In the genomic region with DNA sequence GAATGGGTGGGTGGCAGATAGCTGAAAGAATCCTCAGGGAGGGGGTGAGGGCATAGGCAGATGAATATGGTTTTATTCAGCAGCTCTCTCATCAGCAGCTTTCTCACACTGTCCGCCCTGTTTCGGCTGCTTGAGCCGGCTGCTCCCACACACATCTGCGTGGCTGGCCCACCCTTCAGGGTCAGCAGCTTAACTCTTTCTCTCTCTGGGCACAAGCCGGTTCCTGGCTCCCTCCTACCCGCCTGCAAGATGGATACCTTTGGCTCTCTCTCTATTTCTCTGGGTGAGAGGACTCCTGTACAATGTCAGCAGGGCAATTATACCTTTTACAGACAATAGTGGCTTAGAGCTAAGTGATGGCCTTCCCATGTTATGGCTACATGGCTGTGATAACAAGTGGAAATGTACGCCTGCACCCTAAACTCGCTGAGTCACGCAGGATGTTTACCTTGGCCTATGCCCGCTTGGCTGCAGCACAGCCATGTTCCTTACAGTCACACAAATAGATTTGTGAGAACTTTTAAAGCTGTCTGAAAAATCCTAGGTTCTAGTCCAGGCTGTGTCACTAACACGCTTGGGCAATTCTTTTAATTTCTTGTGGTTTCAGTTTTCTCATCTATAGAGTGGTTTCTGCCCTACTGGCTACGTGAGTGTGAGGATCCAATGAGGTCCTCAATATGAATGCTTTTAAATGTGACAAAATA, we compare ENCODE assay signal across 1 cellular context.
TF ChIP-seq lines count a peak whose summit lies in the region.

No MANE protein-coding gene starts in this region.

TF ChIP-seq in K562, 482 proteins besides CTCF, POLR2A, EP300 and RAD21 (continued from another document):
- TF ChIP-seq, protein P1, sequence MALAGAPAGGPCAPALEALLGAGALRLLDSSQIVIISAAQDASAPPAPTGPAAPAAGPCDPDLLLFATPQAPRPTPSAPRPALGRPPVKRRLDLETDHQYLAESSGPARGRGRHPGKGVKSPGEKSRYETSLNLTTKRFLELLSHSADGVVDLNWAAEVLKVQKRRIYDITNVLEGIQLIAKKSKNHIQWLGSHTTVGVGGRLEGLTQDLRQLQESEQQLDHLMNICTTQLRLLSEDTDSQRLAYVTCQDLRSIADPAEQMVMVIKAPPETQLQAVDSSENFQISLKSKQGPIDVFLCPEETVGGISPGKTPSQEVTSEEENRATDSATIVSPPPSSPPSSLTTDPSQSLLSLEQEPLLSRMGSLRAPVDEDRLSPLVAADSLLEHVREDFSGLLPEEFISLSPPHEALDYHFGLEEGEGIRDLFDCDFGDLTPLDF (CRISPR knock-in tag; IDR thresholded peaks at IDR 0.05): no peak
- TF ChIP-seq MAFF (IDR thresholded peaks at IDR 0.05; ENCODE audit: low read length): peak; percentile 77
- peak; percentile 93 for TF ChIP-seq MAFG (tag; conservative IDR thresholded peaks at IDR 0.05)
- no peak for TF ChIP-seq NKRF (IDR thresholded peaks at IDR 0.05; ENCODE audit: borderline replicate concordance)
- peak; percentile 93 for TF ChIP-seq ZNF311 (CRISPR knock-in tag; IDR thresholded peaks at IDR 0.05)
- TF ChIP-seq KDM5B (IDR thresholded peaks at IDR 0.05; ENCODE audit: insufficient replicate concordance, low read depth, low read length): no peak
- TF ChIP-seq, protein P2, sequence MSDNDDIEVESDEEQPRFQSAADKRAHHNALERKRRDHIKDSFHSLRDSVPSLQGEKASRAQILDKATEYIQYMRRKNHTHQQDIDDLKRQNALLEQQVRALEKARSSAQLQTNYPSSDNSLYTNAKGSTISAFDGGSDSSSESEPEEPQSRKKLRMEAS (CRISPR knock-in tag; IDR thresholded peaks at IDR 0.05): no peak
- TF ChIP-seq MTF1 (CRISPR knock-in tag; IDR thresholded peaks at IDR 0.05; ENCODE audit: borderline replicate concordance): no peak
- no peak for TF ChIP-seq TAF1 (IDR thresholded peaks at IDR 0.05; ENCODE audit: control insufficient read depth, extremely low read depth, insufficient read depth, low read length, severe bottlenecking)
- TF ChIP-seq MTA1 (IDR thresholded peaks at IDR 0.05; ENCODE audit: borderline replicate concordance): no peak
- TF ChIP-seq ATF1 (CRISPR knock-in tag; IDR thresholded peaks at IDR 0.05): no peak
- peak; percentile 47; the same call in 1 of the 2 replicates for TF ChIP-seq ATF1 (tag; IDR thresholded peaks at IDR 0.05)
- peak; percentile 85; the same call in 1 of the 2 replicates for TF ChIP-seq ERF (CRISPR knock-in tag; IDR thresholded peaks at IDR 0.05)
- TF ChIP-seq NFXL1 (CRISPR knock-in tag; IDR thresholded peaks at IDR 0.05): peak; percentile 95
- peak; percentile 81 for TF ChIP-seq PTRF (tag; IDR thresholded peaks at IDR 0.05)
- peak; percentile 38; the same call in 1 of the 2 replicates for TF ChIP-seq EHMT2 (IDR thresholded peaks at IDR 0.05)
- peak; percentile 73; the same call in 1 of the 2 replicates for TF ChIP-seq ZNF165 (CRISPR knock-in tag; IDR thresholded peaks at IDR 0.05; ENCODE audit: borderline replicate concordance)
- no peak for TF ChIP-seq MCM2 (IDR thresholded peaks at IDR 0.05; ENCODE audit: low read depth)
- TF ChIP-seq, protein P3, sequence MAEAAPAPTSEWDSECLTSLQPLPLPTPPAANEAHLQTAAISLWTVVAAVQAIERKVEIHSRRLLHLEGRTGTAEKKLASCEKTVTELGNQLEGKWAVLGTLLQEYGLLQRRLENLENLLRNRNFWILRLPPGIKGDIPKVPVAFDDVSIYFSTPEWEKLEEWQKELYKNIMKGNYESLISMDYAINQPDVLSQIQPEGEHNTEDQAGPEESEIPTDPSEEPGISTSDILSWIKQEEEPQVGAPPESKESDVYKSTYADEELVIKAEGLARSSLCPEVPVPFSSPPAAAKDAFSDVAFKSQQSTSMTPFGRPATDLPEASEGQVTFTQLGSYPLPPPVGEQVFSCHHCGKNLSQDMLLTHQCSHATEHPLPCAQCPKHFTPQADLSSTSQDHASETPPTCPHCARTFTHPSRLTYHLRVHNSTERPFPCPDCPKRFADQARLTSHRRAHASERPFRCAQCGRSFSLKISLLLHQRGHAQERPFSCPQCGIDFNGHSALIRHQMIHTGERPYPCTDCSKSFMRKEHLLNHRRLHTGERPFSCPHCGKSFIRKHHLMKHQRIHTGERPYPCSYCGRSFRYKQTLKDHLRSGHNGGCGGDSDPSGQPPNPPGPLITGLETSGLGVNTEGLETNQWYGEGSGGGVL (CRISPR knock-in tag; IDR thresholded peaks at IDR 0.05): no peak
- no peak for TF ChIP-seq MEIS2 (IDR thresholded peaks at IDR 0.05; ENCODE audit: partially characterized antibody)
- TF ChIP-seq GTF3C2 (IDR thresholded peaks at IDR 0.05; ENCODE audit: borderline replicate concordance, extremely low read depth, insufficient read length): no peak
- no peak for TF ChIP-seq RBM34 (IDR thresholded peaks at IDR 0.05; ENCODE audit: borderline replicate concordance, insufficient read depth, low read length)
- TF ChIP-seq CBFB (CRISPR knock-in tag; IDR thresholded peaks at IDR 0.05): no peak
- TF ChIP-seq ZNF316 (IDR thresholded peaks at IDR 0.05): peak; percentile 81
- no peak for TF ChIP-seq NCOA6 (IDR thresholded peaks at IDR 0.05)
- TF ChIP-seq ILK (tag; IDR thresholded peaks at IDR 0.05; ENCODE audit: borderline replicate concordance, low read depth): peak; percentile 84
- TF ChIP-seq KLF1 (tag; IDR thresholded peaks at IDR 0.05): no peak
- 0 out of 2 replicates have a peak, but pooled peaks have one; percentile 66 for TF ChIP-seq TCFL5 (CRISPR knock-in tag; conservative IDR thresholded peaks at IDR 0.05)
- TF ChIP-seq XRCC4 (IDR thresholded peaks at IDR 0.05; ENCODE audit: extremely low read depth, insufficient read depth, insufficient read length): no peak
- peak; percentile 81; the same call in 1 of the 2 replicates for TF ChIP-seq HSF4 (CRISPR knock-in tag; IDR thresholded peaks at IDR 0.05; ENCODE audit: borderline replicate concordance)
- TF ChIP-seq CTBP1 (IDR thresholded peaks at IDR 0.05; ENCODE audit: borderline replicate concordance): 0 out of 2 replicates have a peak, but pooled peaks have one; percentile 13
- TF ChIP-seq PCBP2 (IDR thresholded peaks at IDR 0.05; ENCODE audit: low read depth, low read length, poor library complexity, severe bottlenecking): no peak
- TF ChIP-seq ZNF212 (CRISPR knock-in tag; IDR thresholded peaks at IDR 0.05): peak; percentile 52; the same call in 1 of the 2 replicates
- peak in 1 of 2 experiments; percentile 95; a peak in 2 of 4 replicates for TF ChIP-seq ZNF639 (CRISPR knock-in tag; conservative IDR thresholded peaks at IDR 0.05 in 1 of 2, IDR thresholded peaks at IDR 0.05 in 1 of 2)
- peak; percentile 90 for TF ChIP-seq NFE2 (IDR thresholded peaks at IDR 0.05; ENCODE audit: low read depth)
- TF ChIP-seq GABPB2 (CRISPR knock-in tag; conservative IDR thresholded peaks at IDR 0.05): no peak
- no peak for TF ChIP-seq BRCA1 (IDR thresholded peaks at IDR 0.05)
- TF ChIP-seq BRCA1 (CRISPR knock-in tag; IDR thresholded peaks at IDR 0.05): no peak
- no peak for TF ChIP-seq NELFE (IDR thresholded peaks at IDR 0.05; ENCODE audit: insufficient read depth, insufficient read length)
